ENCODE assay signal across 8 cellular contexts in genomic region chr14:102320671-102321455, GRCh38. TPM values are rescaled to one million over a fixed set of nuclear protein-coding genes. Genes with fewer than 3 reads are reported as not detected.
A peak's percentile ranks its signal among the peaks of the same experiment; 100 is the strongest.
DNase-seq lines count a peak whose midpoint lies in the region; ATAC-seq and TF ChIP-seq lines count a peak whose summit lies in the region.

No MANE protein-coding gene starts in this region.

- no peaks in the 10 kb centered on the region for H3K9me3 ChIP-seq in IMR-90 (ENCODE audit: control insufficient read depth, insufficient read depth, low read length)
- H3K9me3 ChIP-seq in muscle layer of duodenum (ENCODE audit: control insufficient read depth in 1 of 2, low read length in 2 of 2) = no peaks in the 10 kb centered on the region

- H4K8ac ChIP-seq in IMR-90 (ENCODE audit: low read depth in 2 of 2, low read length in 2 of 2) = peak overlapping the region; percentile 97 to 100

- ATAC-seq in IMR-90 (ENCODE audit: low read depth) = no peak
- no peak for ATAC-seq in left colon
- ATAC-seq in GM21447 (IDR thresholded peaks at IDR 0.05; ENCODE audit: unreplicated experiment) = no peak

- CTCF ChIA-PET in IMR-90 (lab: Yijun Ruan, JAX) = no interaction called here

- H2BK5ac ChIP-seq in IMR-90 (ENCODE audit: low read depth, low read length, poor library complexity, severe bottlenecking) = peak overlapping the region; percentile 25

- no peak overlapping the region for H4K91ac ChIP-seq in IMR-90 (ENCODE audit: insufficient read depth, low read depth, low read length)

- H3K36me3 ChIP-seq in IMR-90 (ENCODE audit: control insufficient read depth, insufficient read depth, low read length) = peaks cover under 1% of the 10 kb centered on the region; the same call in 1 of the 2 replicates
- H3K36me3 ChIP-seq in muscle layer of duodenum (ENCODE audit: control insufficient read depth in 1 of 2, insufficient read depth in 2 of 2, low read length in 2 of 2) = peaks cover 0 to 4% of the 10 kb centered on the region in 2 donors

- H2AK5ac ChIP-seq in IMR-90 (ENCODE audit: low read depth, low read length) = peak overlapping the region; percentile 91

- peak overlapping the region; percentile 96 for H2AK9ac ChIP-seq in IMR-90 (replicated peaks; ENCODE audit: low read depth, low read length, poor library complexity)

- no peak for TF ChIP-seq RAD21 in IMR-90 (IDR thresholded peaks at IDR 0.05; ENCODE audit: low read length)

- no peaks in the 10 kb centered on the region for H4K20me1 ChIP-seq in IMR-90 (ENCODE audit: insufficient read depth, low read length)

- POLR2A ChIA-PET in IMR-90 (lab: Charles Lee; ENCODE audit: unreplicated experiment) = no interaction called here

- H3K14ac ChIP-seq in IMR-90 (replicated peaks; ENCODE audit: low read depth, low read length) = peak overlapping the region; percentile 98; the same call in 1 of the 2 replicates

- H3K4ac ChIP-seq in IMR-90 (ENCODE audit: low read depth, low read length) = peak overlapping the region; percentile 98

- H2BK120ac ChIP-seq in IMR-90 (ENCODE audit: low read depth, low read length) = no peak overlapping the region

- intact Hi-C loops in IMR-90 (cut with micrococcal nuclease) (no loop called here), left colon (cut with DNase I, micrococcal nuclease) (no loop called here)

- peaks cover 14 to 35% of the 10 kb centered on the region in 2 experiments for H3K79me1 ChIP-seq in IMR-90 (ENCODE audit: low read depth in 1 of 2, low read length in 2 of 2)

- in situ Hi-C loops in IMR-90 (cut with MboI; ENCODE audit: low sequenced_read_pairs) = loop anchor here (25.0 kb wide), 3 partner anchors 234 to 559 kb away; partner anchors contain the start of genes DYNC1H1, HSP90AA1 and PPP2R5C

- DNase-seq in IMR-90 = no peak
- DNase-seq in caudate nucleus (lab: John Stamatoyannopoulos, UW) = no peak
- DNase-seq in left colon = no peak
- DNase-seq in NK-92 treated with Interleukin-12 subunit alpha and Interleukin-12 subunit beta, amount 100 ng/mL, for 24 hours (lab: John Stamatoyannopoulos, UW) = no peak
- DNase-seq in activated CD8-positive, alpha-beta memory T cell treated with anti-CD3 and anti-CD28 coated beads, Interleukin-2, amount 50 U/mL, for 4 hours = no peak

- H3K4me1 ChIP-seq in IMR-90 (ENCODE audit: control insufficient read depth, insufficient read depth, low read length) = peaks cover 15% of the 10 kb centered on the region
- H3K4me1 ChIP-seq in muscle layer of duodenum (ENCODE audit: control insufficient read depth in 1 of 2, insufficient read depth in 2 of 2, low read length in 2 of 2) = peaks cover 13 to 26% of the 10 kb centered on the region in 2 donors

- no CpG with 5 or more reads among the region's 17 CpGs for WGBS in IMR-90 (ENCODE audit: extremely low coverage in 2 of 2, insufficient read length in 1 of 2), 2 experiments

- dilution Hi-C loops in IMR-90 (cut with HindIII; ENCODE audit: low sequenced_read_pairs, unreplicated experiment) = no loop called here

- peak overlapping the region; percentile 97; the same call in 1 of the 2 replicates for H3K23ac ChIP-seq in IMR-90 (ENCODE audit: low read depth, low read length)

- H3K27ac ChIP-seq in 22Rv1 (peak overlapping the region; percentile 96), IMR-90 (ENCODE audit: insufficient read depth, low read length) (no peak overlapping the region; the same call in 1 of the 2 replicates), caudate nucleus (ENCODE audit: low read depth, low read length) (peak overlapping the region; percentile 96), muscle layer of duodenum (ENCODE audit: low read length) (peak overlapping the region; percentile 90)

- TF ChIP-seq CTCF in 22Rv1 (IDR thresholded peaks at IDR 0.05) (no peak), IMR-90 (conservative IDR thresholded peaks at IDR 0.05; ENCODE audit: low read depth, low read length) (no peak)

- H2BK15ac ChIP-seq in IMR-90 (ENCODE audit: low read depth, low read length) = no peak overlapping the region

- H2BK20ac ChIP-seq in IMR-90 (ENCODE audit: low read depth, low read length) = no peak overlapping the region

- H2AFZ ChIP-seq in IMR-90 (replicated peaks; ENCODE audit: low read length, poor library complexity) = peak overlapping the region; percentile 96

- H4K5ac ChIP-seq in IMR-90 (ENCODE audit: low read depth, low read length) = peak overlapping the region; percentile 95

- peak overlapping the region; percentile 95 for H3K4me2 ChIP-seq in IMR-90 (ENCODE audit: low read depth, low read length)

- H3K4me3 ChIP-seq in IMR-90 (ENCODE audit: insufficient read depth, low read depth, low read length) (peak overlapping the region; percentile 78; the same call in 1 of the 2 replicates), muscle layer of duodenum (ENCODE audit: low read depth in 1 of 2, low read length in 2 of 2) (peak overlapping the region; percentile 65 to 75)

- no peak for TF ChIP-seq POLR2A in IMR-90 (IDR thresholded peaks at IDR 0.05; ENCODE audit: low read depth, low read length)

- BruUV-seq in IMR-90 (replicated peaks; lab: Mats Ljungman, UMichigan) = no TSS peak

- H3K18ac ChIP-seq in IMR-90 (ENCODE audit: low read depth, low read length) = no peak overlapping the region

- H3K27me3 ChIP-seq in IMR-90 (ENCODE audit: control insufficient read depth, insufficient read depth, low read length) (no peaks in the 10 kb centered on the region), muscle layer of duodenum (ENCODE audit: low read depth, low read length) (no peaks in the 10 kb centered on the region)

- H3K9ac ChIP-seq in IMR-90 (ENCODE audit: low read depth, low read length) = peak overlapping the region; percentile 94

- H3K9me1 ChIP-seq in IMR-90 (ENCODE audit: insufficient read depth, low read length) = peaks cover 19% of the 10 kb centered on the region

- no peak overlapping the region for H3K56ac ChIP-seq in IMR-90 (ENCODE audit: extremely low read depth, insufficient read depth, low read length)

TF ChIP-seq in IMR-90, 13 proteins besides CTCF, POLR2A, EP300 and RAD21:
- no peak for TF ChIP-seq CEBPB (IDR thresholded peaks at IDR 0.05; ENCODE audit: low read depth, low read length)
- TF ChIP-seq RCOR1 (IDR thresholded peaks at IDR 0.05; ENCODE audit: insufficient replicate concordance, low read length) = no peak
- no peak for TF ChIP-seq CHD1 (IDR thresholded peaks at IDR 0.05; ENCODE audit: low read depth, low read length)
- TF ChIP-seq MXI1 (IDR thresholded peaks at IDR 0.05; ENCODE audit: borderline replicate concordance, low read depth, low read length) = no peak
- TF ChIP-seq, protein P1, sequence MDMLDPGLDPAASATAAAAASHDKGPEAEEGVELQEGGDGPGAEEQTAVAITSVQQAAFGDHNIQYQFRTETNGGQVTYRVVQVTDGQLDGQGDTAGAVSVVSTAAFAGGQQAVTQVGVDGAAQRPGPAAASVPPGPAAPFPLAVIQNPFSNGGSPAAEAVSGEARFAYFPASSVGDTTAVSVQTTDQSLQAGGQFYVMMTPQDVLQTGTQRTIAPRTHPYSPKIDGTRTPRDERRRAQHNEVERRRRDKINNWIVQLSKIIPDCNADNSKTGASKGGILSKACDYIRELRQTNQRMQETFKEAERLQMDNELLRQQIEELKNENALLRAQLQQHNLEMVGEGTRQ (IDR thresholded peaks at IDR 0.05; ENCODE audit: low read depth, low read length) = no peak
- TF ChIP-seq MAFK (IDR thresholded peaks at IDR 0.05; ENCODE audit: low read depth, low read length) = no peak
- TF ChIP-seq ELK1 (IDR thresholded peaks at IDR 0.05; ENCODE audit: borderline replicate concordance, low read depth, low read length) = no peak
- no peak for TF ChIP-seq MAZ (IDR thresholded peaks at IDR 0.05; ENCODE audit: borderline replicate concordance, low read depth, low read length)
- TF ChIP-seq FOS (IDR thresholded peaks at IDR 0.05; ENCODE audit: low read depth, low read length) = no peak
- no peak for TF ChIP-seq SMC3 (IDR thresholded peaks at IDR 0.05; ENCODE audit: low read depth, low read length)
- TF ChIP-seq RFX5 (IDR thresholded peaks at IDR 0.05; ENCODE audit: low read depth, low read length) = no peak
- TF ChIP-seq BHLHE40 (IDR thresholded peaks at IDR 0.05; ENCODE audit: low read depth, low read length) = no peak
- no peak for TF ChIP-seq NFE2L2 (IDR thresholded peaks at IDR 0.05; ENCODE audit: low read depth, low read length)
TF ChIP-seq in IMR-90: peak in this region for 0.

RNA-seq across cellular contexts. Expression of gene ZNF839, which starts 1.3 kb away (rescaled TPM):
- total RNA-seq in IMR-90 (2012; rRNA removed) (5.7 and 6.4 TPM in 2 replicates), left colon (10 to 100 TPM in 1 of 2 donors, 1 to 10 TPM in 1; 8.5 to 11.4 TPM)
- 9.8 and 10.7 TPM in 2 replicates for polyA plus RNA-seq in IMR-90 (2012; rRNA removed)
- polyA plus RNA-seq in IMR-90 (2012; cell fraction: cytosol; rRNA removed) = 4.8 and 5.5 TPM in 2 replicates
- 42.8 and 49.8 TPM in 2 replicates for polyA plus RNA-seq in IMR-90 (2012; cell fraction: nucleus; rRNA removed; ENCODE audit: low replicate concordance)

RNA-seq across cellular contexts. Expression of gene MOK, which starts 15.9 kb away (rescaled TPM):
- total RNA-seq in IMR-90 (2012; rRNA removed) = 16.8 and 24.4 TPM in 2 replicates
- polyA plus RNA-seq in IMR-90 (2012; rRNA removed) = 48.1 and 48.5 TPM in 2 replicates
- polyA plus RNA-seq in IMR-90 (2012; cell fraction: cytosol; rRNA removed) = 22.5 and 28.2 TPM in 2 replicates
- polyA plus RNA-seq in IMR-90 (2012; cell fraction: nucleus; rRNA removed; ENCODE audit: low replicate concordance) = 188 and 260 TPM in 2 replicates
- 1 to 10 TPM; 4.7 to 5.9 TPM for total RNA-seq in left colon

RNA-seq across cellular contexts. Expression of gene CINP, which starts 41.8 kb away (rescaled TPM):
- 41.9 and 55.3 TPM in 2 replicates for total RNA-seq in IMR-90 (2012; rRNA removed)
- 53.2 and 56.4 TPM in 2 replicates for polyA plus RNA-seq in IMR-90 (2012; rRNA removed)
- 29.3 and 37.8 TPM in 2 replicates for polyA plus RNA-seq in IMR-90 (2012; cell fraction: cytosol; rRNA removed)
- 10.9 and 21.3 TPM in 2 replicates for polyA plus RNA-seq in IMR-90 (2012; cell fraction: nucleus; rRNA removed; ENCODE audit: low replicate concordance)
- 10 to 100 TPM; 27.0 to 27.9 TPM for total RNA-seq in left colon

RNA-seq across cellular contexts. Expression of gene TECPR2, which starts 41.9 kb away (rescaled TPM):
- total RNA-seq in IMR-90 (2012; rRNA removed) (10.3 and 11.7 TPM in 2 replicates), left colon (10 to 100 TPM; 17.1 to 20.5 TPM)
- polyA plus RNA-seq in IMR-90 (2012; rRNA removed) = 9.5 TPM in 2 replicates
- 5.8 and 11.5 TPM in 2 replicates for polyA plus RNA-seq in IMR-90 (2012; cell fraction: cytosol; rRNA removed)
- polyA plus RNA-seq in IMR-90 (2012; cell fraction: nucleus; rRNA removed; ENCODE audit: low replicate concordance) = 10.1 and 26.3 TPM in 2 replicates
